ENCODE assay signal across 9 cellular contexts in the genomic region with DNA sequence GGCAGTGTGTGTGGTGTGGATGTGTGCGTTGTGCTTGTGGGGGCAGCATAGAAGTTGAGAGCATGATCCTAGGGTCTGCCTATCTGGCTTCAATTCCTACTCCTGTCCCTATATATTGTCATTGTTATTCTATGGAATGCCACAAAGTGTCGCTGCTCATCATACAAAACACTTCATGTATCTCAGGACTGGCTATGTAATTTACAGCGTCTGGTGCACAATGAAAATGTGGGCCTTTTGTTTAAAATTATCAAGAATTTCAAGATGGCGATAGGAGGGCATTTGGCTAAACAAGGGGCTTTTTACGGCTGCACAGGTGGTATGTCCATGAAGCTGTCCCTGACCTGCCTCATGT. TPM values are rescaled to one million over a fixed set of nuclear protein-coding genes. Genes with fewer than 3 reads are reported as not detected.
A peak's percentile ranks its signal among the peaks of the same experiment; 100 is the strongest.
DNase-seq lines count a peak whose midpoint lies in the region; ATAC-seq and TF ChIP-seq lines count a peak whose summit lies in the region.
"Had no signal": no experiment of that assay in that cellular context is flagged by ENCODE, and none has a peak within 500 bp of the region (broad histone marks: within the 10 kb centered on the region; RNA-seq: fewer than 3 reads in every experiment).

No MANE protein-coding gene starts in this region.

- TF ChIP-seq CTCF in GM10248 (IDR thresholded peaks at IDR 0.05; ENCODE audit: control extremely low read depth, extremely low read depth, low read depth, missing control alignments) (peak; percentile 54), mammary epithelial cell (conservative IDR thresholded peaks at IDR 0.05 in 1 of 2, IDR thresholded peaks at IDR 0.05 in 1 of 2; ENCODE audit: extremely low read depth in 1 of 2, insufficient read depth in 1 of 2, low read depth in 1 of 2, low read length in 2 of 2) (no peak), dorsolateral prefrontal cortex (IDR thresholded peaks at IDR 0.05 in 54 of 56, conservative IDR thresholded peaks at IDR 0.05 in 2 of 56; ENCODE audit: low read depth in 1 of 56, partially characterized antibody in 56 of 56) (peak in 11 of 56 donors; percentile 5 to 42 (median 20))

- no peaks in the 10 kb centered on the region for H3K4me1 Mint-ChIP-seq in T-helper 17 cell
- H3K4me1 Mint-ChIP-seq: brain had no signal

- no peaks in the 10 kb centered on the region for H3K36me3 ChIP-seq in mammary epithelial cell (ENCODE audit: insufficient read depth, low read length)

- H3K27me3 ChIP-seq in mammary epithelial cell (ENCODE audit: insufficient read depth, low read length): no peaks in the 10 kb centered on the region
- H3K27me3 ChIP-seq in dorsolateral prefrontal cortex: peaks cover 0 to 3% (median 0%) of the 10 kb centered on the region in 45 donors

- no peaks in the 10 kb centered on the region for H3K79me2 ChIP-seq in mammary epithelial cell (ENCODE audit: insufficient read depth, low read length)

- H2AFZ ChIP-seq in mammary epithelial cell (ENCODE audit: low read depth, low read length): no peak overlapping the region

- no peak overlapping the region for H3K9ac ChIP-seq in mammary epithelial cell (ENCODE audit: insufficient read depth, low read length)

- H3K4me3 Mint-ChIP-seq in T-helper 17 cell: no peak overlapping the region
- H3K4me3 Mint-ChIP-seq: brain had no signal

- H3K27ac ChIP-seq in mammary epithelial cell (ENCODE audit: insufficient read depth, low read depth, low read length) (no peak overlapping the region), dorsolateral prefrontal cortex (no peak overlapping the region)

- H3K27me3 Mint-ChIP-seq in T-helper 17 cell: peaks cover 38% of the 10 kb centered on the region

- no peak overlapping the region for H3K4me3 ChIP-seq in mammary epithelial cell (replicated peaks in 1 of 3; ENCODE audit: insufficient read depth in 1 of 3, low read depth in 2 of 3, low read length in 3 of 3)
- H3K4me3 ChIP-seq in dorsolateral prefrontal cortex: no peak overlapping the region

- H3K9me3 ChIP-seq in T-helper 17 cell (ENCODE audit: control insufficient read depth, low read length, poor library complexity, severe bottlenecking) (no peaks in the 10 kb centered on the region), mammary epithelial cell (replicated peaks; ENCODE audit: insufficient read depth, low read length) (no peaks in the 10 kb centered on the region)

- POLR2A ChIA-PET in GM10248 (lab: Yijun Ruan, JAX): no interaction called here

- ATAC-seq in HG02642 (IDR thresholded peaks at IDR 0.05; ENCODE audit: poor library complexity, unreplicated experiment): peak; percentile 81
- no peak for ATAC-seq in T-helper 17 cell

- CTCF ChIA-PET in GM10248 (lab: Yijun Ruan, JAX) (interaction anchor here (0.9 to 3.7 kb wide), 7 partner anchors 9 to 126 kb away, joined by 3 to 38 read pairs (median 4); no protein-coding TSS in a partner anchor), mammary epithelial cell (lab: Charles Lee; ENCODE audit: low non-redundant PET) (no interaction called here)

- no peak overlapping the region for H3K4me2 ChIP-seq in mammary epithelial cell (ENCODE audit: insufficient read depth, low read depth, low read length)

- BruUV-seq in mammary epithelial cell (replicated peaks; lab: Mats Ljungman, UMichigan): no TSS peak

- in situ Hi-C loops in mammary epithelial cell (cut with MboI; ENCODE audit: low sequenced_read_pairs in 2 of 2): no loop called here

- intact Hi-C loops in mammary epithelial cell (cut with micrococcal nuclease) (no loop called here), dorsolateral prefrontal cortex (cut with DNase I) (no loop called here)

- 87% methylated on average over 5 of the region's 5 CpGs for WGBS in mammary epithelial cell (ENCODE audit: low coverage, missing lambda C conversion rate)

- peaks cover 8% of the 10 kb centered on the region for H3K4me1 ChIP-seq in mammary epithelial cell (ENCODE audit: insufficient read depth, low read length)

- dilution Hi-C loops in mammary epithelial cell (cut with HindIII; ENCODE audit: low sequenced_read_pairs): no loop called here

- H3K27ac Mint-ChIP-seq in T-helper 17 cell: no peak overlapping the region
- H3K27ac Mint-ChIP-seq: brain had no signal

- no peaks in the 10 kb centered on the region for H3K36me3 Mint-ChIP-seq in T-helper 17 cell (ENCODE audit: low read depth)
- H3K36me3 Mint-ChIP-seq: brain had no signal

- DNase-seq in GM10248 (ENCODE audit: extremely low spot score) (peak; percentile 48), NCI-H345 (lab: John Stamatoyannopoulos, UW) (peak; percentile 31), foreskin melanocyte (peak; percentile 11), germinal center (ENCODE audit: low spot score) (no peak), T-helper 17 cell (no peak), mammary epithelial cell (no peak), dorsolateral prefrontal cortex (no peak)

- no peaks in the 10 kb centered on the region for H4K20me1 ChIP-seq in mammary epithelial cell (ENCODE audit: insufficient read depth, low read length)

RNA-seq across cellular contexts. Expression of a gene that starts 3.4 kb away (rescaled TPM):
- total RNA-seq in T-helper 17 cell (under 1 TPM; 0.45 to 0.99 TPM), mammary epithelial cell (10 to 100 TPM in 1 of 2 donors, under 1 TPM in 1; 0.67 to 60.3 TPM), dorsolateral prefrontal cortex (1 to 10 TPM in 6 of 120 experiments, under 1 TPM in 16, not detected in 98; 0.21 to 3.6 (median 0.66) TPM)
- polyA plus RNA-seq in mammary epithelial cell: 30.6 TPM
- 22.2 TPM for polyA minus RNA-seq in mammary epithelial cell

RNA-seq across cellular contexts. Expression of a gene that starts 16.8 kb away (rescaled TPM):
- total RNA-seq in T-helper 17 cell: not detected
- not detected for total RNA-seq in mammary epithelial cell
- 0.07 TPM for polyA plus RNA-seq in mammary epithelial cell
- not detected for polyA minus RNA-seq in mammary epithelial cell
- total RNA-seq in dorsolateral prefrontal cortex: 1 to 10 TPM in 1 of 120 experiments, under 1 TPM in 4, not detected in 115; 0.26 to 1.6 (median 0.63) TPM

RNA-seq across cellular contexts. Expression of a gene that starts 58.2 kb away (rescaled TPM):
- total RNA-seq in T-helper 17 cell: not detected
- total RNA-seq in mammary epithelial cell: under 1 TPM in 1 of 2 donors, not detected in 1; 0.38 TPM
- polyA plus RNA-seq in mammary epithelial cell: 0.05 TPM
- not detected for polyA minus RNA-seq in mammary epithelial cell
- 10 to 100 TPM in 7 of 120 experiments, 1 to 10 TPM in 94, under 1 TPM in 17, not detected in 2; 0.28 to 19.8 (median 3.0) TPM for total RNA-seq in dorsolateral prefrontal cortex

Comparison
In these comparisons a context has a peak if more than half of its experiments do, and no peak if none do; other contexts are left out.
1. DNase-seq: peak in GM10248 (single experiment), NCI-H345 (single experiment) and foreskin melanocyte (single experiment); none in germinal center (single experiment), T-helper 17 cell (0 of 3), mammary epithelial cell (single experiment) and dorsolateral prefrontal cortex (0 of 10).